8 cellular contexts compared by ENCODE assay signal in genomic region chr12:31518680-31519227, GRCh38.
DNase-seq lines count a peak whose midpoint lies in the region; ATAC-seq and TF ChIP-seq lines count a peak whose summit lies in the region.

No MANE protein-coding gene starts in this region.

- no peaks in the 10 kb centered on the region for H3K27me3 ChIP-seq in kidney epithelial cell (ENCODE audit: control insufficient read depth, insufficient read depth, low read length)

- DNase-seq in AG04449 (ENCODE audit: low read depth, low spot score) (peak; percentile 100), LoVo (ENCODE audit: low spot score) (peak; percentile 56), kidney epithelial cell (ENCODE audit: low read depth) (peak; percentile 98), NCI-H510A (lab: John Stamatoyannopoulos, UW) (no peak)

- TF ChIP-seq CTCF in AG04449 (IDR thresholded peaks at IDR 0.05; ENCODE audit: insufficient read depth, low read length, missing control alignments) = no peak
- no peak for TF ChIP-seq CTCF in kidney epithelial cell (IDR thresholded peaks at IDR 0.05; ENCODE audit: insufficient read depth, low read length, poor library complexity, severe bottlenecking)

- H3K4me3 ChIP-seq in AG04449 (ENCODE audit: low read depth, low read length) (no peak overlapping the region), kidney epithelial cell (ENCODE audit: low read depth, low read length) (no peak overlapping the region)

- H3K36me3 ChIP-seq in kidney epithelial cell (ENCODE audit: control insufficient read depth, insufficient read depth, low read length) = no peaks in the 10 kb centered on the region

- POLR2A ChIA-PET in AG04449 (lab: Yijun Ruan, JAX) = interaction anchor here (0.6 to 2.2 kb wide), 7 partner anchors 12 to 698 kb away, joined by 3 to 13 read pairs (median 3); partner anchors contain the start of gene DENND5B

- ATAC-seq in HG02970 (IDR thresholded peaks at IDR 0.05; ENCODE audit: low FRiP score, unreplicated experiment) = no peak
- ATAC-seq in GM21423 (IDR thresholded peaks at IDR 0.05; ENCODE audit: unreplicated experiment) = no peak
- ATAC-seq in HG03571 (IDR thresholded peaks at IDR 0.05; ENCODE audit: unreplicated experiment) = no peak

- peak overlapping the region; percentile 14 for H3K27ac ChIP-seq in angular gyrus (ENCODE audit: low read depth, low read length)

- CTCF ChIA-PET in AG04449 (lab: Yijun Ruan, JAX) = interaction anchor here (0.7 to 2.1 kb wide), 4 partner anchors 12 to 120 kb away, joined by 3 to 7 read pairs (median 5); no protein-coding TSS in a partner anchor
